In the genomic region with DNA sequence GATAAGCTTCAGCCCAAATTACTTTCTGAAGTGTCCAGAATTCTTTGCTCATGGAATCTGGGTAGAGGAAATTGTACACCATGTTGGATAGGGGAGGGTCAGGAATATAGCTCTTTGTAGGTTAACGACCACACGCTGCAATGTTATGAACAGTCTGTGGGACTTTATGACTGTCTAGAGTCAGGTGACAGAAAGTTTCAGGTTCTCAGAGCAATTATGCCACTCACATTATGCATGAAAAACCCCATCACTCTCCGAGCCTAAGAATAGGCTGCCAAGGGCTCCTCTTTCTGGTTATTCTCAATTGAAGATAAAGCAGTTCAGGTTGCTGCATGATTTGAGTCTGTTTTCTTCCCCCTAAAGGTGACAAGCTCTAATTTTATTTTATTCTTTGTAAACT, we compare ENCODE assay signal across 12 cellular contexts.
DNase-seq lines count a peak whose midpoint lies in the region; ATAC-seq and TF ChIP-seq lines count a peak whose summit lies in the region.
"Had no signal": no experiment of that assay in that cellular context is flagged by ENCODE, and none has a peak within 500 bp of the region (broad histone marks: within the 10 kb centered on the region; RNA-seq: fewer than 3 reads in every experiment).

No MANE protein-coding gene starts in this region.

- no peak for TF ChIP-seq CTCF in GM12865 (IDR thresholded peaks at IDR 0.05; ENCODE audit: insufficient read depth, low read depth, low read length, missing control alignments)
- no peak for TF ChIP-seq CTCF in body of pancreas (IDR thresholded peaks at IDR 0.05)

- DNase-seq in GM12865 (ENCODE audit: low read depth) (peak; percentile 71), amniotic stem cell (lab: John Stamatoyannopoulos, UW) (no peak), body of pancreas (no peak), NCI-H1105 treated with DMSO at 0.1 percent for 48 hours (lab: John Stamatoyannopoulos, UW) (no peak)
- DNase-seq in central memory CD4-positive, alpha-beta T cell = no peak
- DNase-seq: activated naive CD8-positive, alpha-beta T cell treated with anti-CD3 and anti-CD28 coated beads, Interleukin-2, amount 50 U/mL, for 24 hours; immature natural killer cell had no signal

- ATAC-seq in GM19328 (IDR thresholded peaks at IDR 0.05; ENCODE audit: unreplicated experiment) (peak; percentile 94), HG02588 (IDR thresholded peaks at IDR 0.05; ENCODE audit: unreplicated experiment) (peak; percentile 99), HG03175 (IDR thresholded peaks at IDR 0.05; ENCODE audit: unreplicated experiment) (peak; percentile 79), body of pancreas (no peak)
- ATAC-seq: activated naive CD8-positive, alpha-beta T cell treated with anti-CD3 and anti-CD28 coated beads, Interleukin-2, amount 50 U/mL, for 24 hours; K562 had no signal

- H3K9me3 ChIP-seq in body of pancreas = no peaks in the 10 kb centered on the region

- H3K36me3 ChIP-seq in body of pancreas (replicated peaks in 1 of 2; ENCODE audit: insufficient read depth in 1 of 2, low read depth in 2 of 2) = no peaks in the 10 kb centered on the region

- no peak for TF ChIP-seq POLR2A in body of pancreas (IDR thresholded peaks at IDR 0.05)

- no peaks in the 10 kb centered on the region for H3K27me3 ChIP-seq in body of pancreas

- no peak overlapping the region for H3K27ac ChIP-seq in body of pancreas
- H3K27ac ChIP-seq: RWPE1 had no signal

- 82 to 90% methylated on average over 3 of the region's 3 CpGs for WGBS in body of pancreas, 2 donors

- intact Hi-C loops in body of pancreas (cut with DNase I) = no loop called here

- H3K4me1 ChIP-seq in body of pancreas = no peaks in the 10 kb centered on the region

- H3K4me3 ChIP-seq in GM12865 (ENCODE audit: low read depth, low read length) (peak overlapping the region; percentile 35), body of pancreas (no peak overlapping the region)
- H3K4me3 ChIP-seq: K562 had no signal
